In the genomic region with DNA sequence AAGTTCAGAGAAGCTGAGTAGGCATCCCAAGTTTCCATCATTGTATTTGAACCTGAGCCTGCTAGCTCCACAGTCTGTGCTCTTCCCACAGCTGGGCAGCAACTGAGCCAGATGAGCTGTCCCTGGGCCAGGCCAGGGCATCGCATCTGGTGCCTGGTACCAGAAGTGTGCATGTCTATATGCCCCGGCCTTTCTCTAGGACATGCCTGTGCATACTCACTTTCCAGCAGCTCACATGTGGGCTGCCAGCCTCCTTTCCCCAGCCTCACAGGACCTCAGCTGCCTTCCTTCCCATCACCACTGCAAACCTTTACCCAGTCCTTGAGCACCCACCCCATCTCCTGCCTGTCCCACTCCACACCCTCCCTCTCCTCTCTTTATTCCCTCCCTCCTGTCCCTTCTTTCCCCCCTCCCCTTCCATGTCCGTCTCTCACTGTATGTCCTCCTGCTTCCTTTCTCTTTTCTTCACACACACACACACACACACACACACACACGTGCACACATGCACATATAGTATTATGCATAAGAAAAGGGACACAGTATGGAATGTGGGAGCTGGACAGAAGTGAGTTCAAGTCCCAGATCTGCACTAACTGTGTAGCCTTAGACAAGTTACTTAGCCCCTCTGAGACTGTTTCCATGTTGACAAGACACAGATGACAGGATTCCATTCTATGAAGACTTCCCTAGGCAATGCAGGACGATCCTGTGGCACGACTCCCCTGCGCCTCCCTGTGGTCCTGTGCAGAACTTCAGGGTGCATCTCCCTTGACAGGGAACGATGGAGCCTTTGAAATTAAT, we compare ENCODE assay signal across 8 cellular contexts. TPM values are rescaled to one million over a fixed set of nuclear protein-coding genes. Genes with fewer than 3 reads are reported as not detected.
DNase-seq lines count a peak whose midpoint lies in the region; ATAC-seq lines count a peak whose summit lies in the region.

No MANE protein-coding gene starts in this region.

- intact Hi-C loops in Right ventricle myocardium inferior (cut with DNase I): loop anchor here (2.0 kb wide), 1 partner anchor 56 kb away; no protein-coding TSS in a partner anchor

- ATAC-seq in GM21360 (IDR thresholded peaks at IDR 0.05; ENCODE audit: unreplicated experiment) (peak; percentile 66), Right ventricle myocardium inferior (peak; percentile 69)

- DNase-seq in DMS53 treated with DMSO at 0.1 percent for 48 hours (lab: John Stamatoyannopoulos, UW; ENCODE audit: unreplicated experiment): peak; percentile 65
- DNase-seq in HK-2 (ENCODE audit: unreplicated experiment): peak; percentile 68
- DNase-seq in RPMI8226: peak; percentile 46
- DNase-seq in activated gamma-delta T cell treated with anti-CD3 and anti-CD28 coated beads, Interleukin-2, amount 50 U/mL, for 16 hours (ENCODE audit: low read depth): peak; percentile 57
- peak; percentile 78 for DNase-seq in Right ventricle myocardium inferior (ENCODE audit: missing footprints)
- DNase-seq in pulmonary artery endothelial cell (ENCODE audit: low read depth, low spot score): peak; percentile 4
- no peak for DNase-seq in DMS79 (lab: John Stamatoyannopoulos, UW)

RNA-seq across cellular contexts. Expression of gene CDHR1, which starts 10.9 kb away (rescaled TPM):
- total RNA-seq in Right ventricle myocardium inferior (0.65 TPM), pulmonary artery endothelial cell (not detected in 2 replicates)

RNA-seq across cellular contexts. Expression of gene LRIT2, which starts 20.1 kb away (rescaled TPM):
- total RNA-seq in Right ventricle myocardium inferior (not detected), pulmonary artery endothelial cell (not detected in 2 replicates)

RNA-seq across cellular contexts. Expression of gene GPR15LG, which starts 31.6 kb away (rescaled TPM):
- total RNA-seq in Right ventricle myocardium inferior: not detected
- total RNA-seq in pulmonary artery endothelial cell: not detected in 2 replicates

RNA-seq across cellular contexts. Expression of gene LRIT1, which starts 36.1 kb away (rescaled TPM):
- total RNA-seq in Right ventricle myocardium inferior (not detected), pulmonary artery endothelial cell (not detected in 2 replicates)

RNA-seq across cellular contexts. Expression of gene RGR, which starts 39.6 kb away (rescaled TPM):
- total RNA-seq in Right ventricle myocardium inferior (1.9 TPM), pulmonary artery endothelial cell (not detected in 2 replicates)
